Comparison of ENCODE assay signal across 1 cellular context in the genomic region with DNA sequence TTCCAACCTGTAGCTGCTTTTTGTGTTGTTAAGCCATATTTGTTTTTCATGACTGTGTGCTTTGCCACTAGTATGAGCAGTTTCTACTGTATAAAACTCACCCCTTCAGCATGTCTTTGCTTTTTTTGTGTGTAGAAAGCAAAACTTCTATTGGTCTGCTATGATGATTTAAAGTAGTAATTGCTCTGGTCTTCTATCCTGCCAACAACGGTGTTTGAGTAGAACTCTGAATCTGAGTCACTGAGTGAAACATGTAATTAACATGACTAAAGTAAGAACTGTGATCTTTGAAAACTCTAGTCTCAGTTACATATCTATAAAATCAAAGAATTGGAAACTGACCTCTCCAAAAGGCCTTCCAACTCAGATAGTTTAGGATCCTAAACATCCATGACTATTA.
A peak's percentile ranks its signal among the peaks of the same experiment; 100 is the strongest.
TF ChIP-seq lines count a peak whose summit lies in the region.

No MANE protein-coding gene starts in this region.

TF ChIP-seq in GM12878, 131 proteins besides CTCF, POLR2A, EP300 and RAD21 (continued from another document):
- TF ChIP-seq, protein P1, sequence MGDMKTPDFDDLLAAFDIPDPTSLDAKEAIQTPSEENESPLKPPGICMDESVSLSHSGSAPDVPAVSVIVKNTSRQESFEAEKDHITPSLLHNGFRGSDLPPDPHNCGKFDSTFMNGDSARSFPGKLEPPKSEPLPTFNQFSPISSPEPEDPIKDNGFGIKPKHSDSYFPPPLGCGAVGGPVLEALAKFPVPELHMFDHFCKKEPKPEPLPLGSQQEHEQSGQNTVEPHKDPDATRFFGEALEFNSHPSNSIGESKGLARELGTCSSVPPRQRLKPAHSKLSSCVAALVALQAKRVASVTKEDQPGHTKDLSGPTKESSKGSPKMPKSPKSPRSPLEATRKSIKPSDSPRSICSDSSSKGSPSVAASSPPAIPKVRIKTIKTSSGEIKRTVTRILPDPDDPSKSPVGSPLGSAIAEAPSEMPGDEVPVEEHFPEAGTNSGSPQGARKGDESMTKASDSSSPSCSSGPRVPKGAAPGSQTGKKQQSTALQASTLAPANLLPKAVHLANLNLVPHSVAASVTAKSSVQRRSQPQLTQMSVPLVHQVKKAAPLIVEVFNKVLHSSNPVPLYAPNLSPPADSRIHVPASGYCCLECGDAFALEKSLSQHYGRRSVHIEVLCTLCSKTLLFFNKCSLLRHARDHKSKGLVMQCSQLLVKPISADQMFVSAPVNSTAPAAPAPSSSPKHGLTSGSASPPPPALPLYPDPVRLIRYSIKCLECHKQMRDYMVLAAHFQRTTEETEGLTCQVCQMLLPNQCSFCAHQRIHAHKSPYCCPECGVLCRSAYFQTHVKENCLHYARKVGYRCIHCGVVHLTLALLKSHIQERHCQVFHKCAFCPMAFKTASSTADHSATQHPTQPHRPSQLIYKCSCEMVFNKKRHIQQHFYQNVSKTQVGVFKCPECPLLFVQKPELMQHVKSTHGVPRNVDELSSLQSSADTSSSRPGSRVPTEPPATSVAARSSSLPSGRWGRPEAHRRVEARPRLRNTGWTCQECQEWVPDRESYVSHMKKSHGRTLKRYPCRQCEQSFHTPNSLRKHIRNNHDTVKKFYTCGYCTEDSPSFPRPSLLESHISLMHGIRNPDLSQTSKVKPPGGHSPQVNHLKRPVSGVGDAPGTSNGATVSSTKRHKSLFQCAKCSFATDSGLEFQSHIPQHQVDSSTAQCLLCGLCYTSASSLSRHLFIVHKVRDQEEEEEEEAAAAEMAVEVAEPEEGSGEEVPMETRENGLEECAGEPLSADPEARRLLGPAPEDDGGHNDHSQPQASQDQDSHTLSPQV (IDR thresholded peaks at IDR 0.05) = no peak
- TF ChIP-seq, protein P2, sequence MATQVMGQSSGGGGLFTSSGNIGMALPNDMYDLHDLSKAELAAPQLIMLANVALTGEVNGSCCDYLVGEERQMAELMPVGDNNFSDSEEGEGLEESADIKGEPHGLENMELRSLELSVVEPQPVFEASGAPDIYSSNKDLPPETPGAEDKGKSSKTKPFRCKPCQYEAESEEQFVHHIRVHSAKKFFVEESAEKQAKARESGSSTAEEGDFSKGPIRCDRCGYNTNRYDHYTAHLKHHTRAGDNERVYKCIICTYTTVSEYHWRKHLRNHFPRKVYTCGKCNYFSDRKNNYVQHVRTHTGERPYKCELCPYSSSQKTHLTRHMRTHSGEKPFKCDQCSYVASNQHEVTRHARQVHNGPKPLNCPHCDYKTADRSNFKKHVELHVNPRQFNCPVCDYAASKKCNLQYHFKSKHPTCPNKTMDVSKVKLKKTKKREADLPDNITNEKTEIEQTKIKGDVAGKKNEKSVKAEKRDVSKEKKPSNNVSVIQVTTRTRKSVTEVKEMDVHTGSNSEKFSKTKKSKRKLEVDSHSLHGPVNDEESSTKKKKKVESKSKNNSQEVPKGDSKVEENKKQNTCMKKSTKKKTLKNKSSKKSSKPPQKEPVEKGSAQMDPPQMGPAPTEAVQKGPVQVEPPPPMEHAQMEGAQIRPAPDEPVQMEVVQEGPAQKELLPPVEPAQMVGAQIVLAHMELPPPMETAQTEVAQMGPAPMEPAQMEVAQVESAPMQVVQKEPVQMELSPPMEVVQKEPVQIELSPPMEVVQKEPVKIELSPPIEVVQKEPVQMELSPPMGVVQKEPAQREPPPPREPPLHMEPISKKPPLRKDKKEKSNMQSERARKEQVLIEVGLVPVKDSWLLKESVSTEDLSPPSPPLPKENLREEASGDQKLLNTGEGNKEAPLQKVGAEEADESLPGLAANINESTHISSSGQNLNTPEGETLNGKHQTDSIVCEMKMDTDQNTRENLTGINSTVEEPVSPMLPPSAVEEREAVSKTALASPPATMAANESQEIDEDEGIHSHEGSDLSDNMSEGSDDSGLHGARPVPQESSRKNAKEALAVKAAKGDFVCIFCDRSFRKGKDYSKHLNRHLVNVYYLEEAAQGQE (IDR thresholded peaks at IDR 0.05; ENCODE audit: low read depth, low read length) = no peak
- TF ChIP-seq STAT3 (IDR thresholded peaks at IDR 0.05; ENCODE audit: low read depth, low read length) (no peak), NFIC (IDR thresholded peaks at IDR 0.05; ENCODE audit: low read depth, low read length) (peak; percentile 78), TCF7 (IDR thresholded peaks at IDR 0.05; ENCODE audit: borderline replicate concordance) (0 out of 2 replicates have a peak, but pooled peaks have one; percentile 27), FOXM1 (IDR thresholded peaks at IDR 0.05; ENCODE audit: low read depth, low read length) (peak; percentile 68; the same call in 1 of the 2 replicates), PML (IDR thresholded peaks at IDR 0.05; ENCODE audit: low read length) (no peak), RCOR1 (conservative IDR thresholded peaks at IDR 0.05; ENCODE audit: low read depth, low read length) (no peak), POU2F2 (IDR thresholded peaks at IDR 0.05; ENCODE audit: borderline replicate concordance, low read depth, low read length) (no peak), FOXK2 (IDR thresholded peaks at IDR 0.05) (no peak), YBX1 (IDR thresholded peaks at IDR 0.05) (no peak), RUNX3 (IDR thresholded peaks at IDR 0.05; ENCODE audit: low read length) (peak; percentile 29; the same call in 1 of the 2 replicates), ZNF622 (IDR thresholded peaks at IDR 0.05) (no peak), JUNB (IDR thresholded peaks at IDR 0.05) (peak; percentile 78), CREM (IDR thresholded peaks at IDR 0.05; ENCODE audit: low read depth) (0 out of 2 replicates have a peak, but pooled peaks have one; percentile 15), MTA2 (IDR thresholded peaks at IDR 0.05; ENCODE audit: low read depth) (no peak), CHD1 (IDR thresholded peaks at IDR 0.05; ENCODE audit: low read depth, low read length) (no peak), ASH2L (IDR thresholded peaks at IDR 0.05; ENCODE audit: borderline replicate concordance, low read depth) (no peak), HDAC6 (IDR thresholded peaks at IDR 0.05; ENCODE audit: unreplicated experiment) (no peak)
- TF ChIP-seq, protein P3, sequence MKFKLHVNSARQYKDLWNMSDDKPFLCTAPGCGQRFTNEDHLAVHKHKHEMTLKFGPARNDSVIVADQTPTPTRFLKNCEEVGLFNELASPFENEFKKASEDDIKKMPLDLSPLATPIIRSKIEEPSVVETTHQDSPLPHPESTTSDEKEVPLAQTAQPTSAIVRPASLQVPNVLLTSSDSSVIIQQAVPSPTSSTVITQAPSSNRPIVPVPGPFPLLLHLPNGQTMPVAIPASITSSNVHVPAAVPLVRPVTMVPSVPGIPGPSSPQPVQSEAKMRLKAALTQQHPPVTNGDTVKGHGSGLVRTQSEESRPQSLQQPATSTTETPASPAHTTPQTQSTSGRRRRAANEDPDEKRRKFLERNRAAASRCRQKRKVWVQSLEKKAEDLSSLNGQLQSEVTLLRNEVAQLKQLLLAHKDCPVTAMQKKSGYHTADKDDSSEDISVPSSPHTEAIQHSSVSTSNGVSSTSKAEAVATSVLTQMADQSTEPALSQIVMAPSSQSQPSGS (IDR thresholded peaks at IDR 0.05; ENCODE audit: low read length) = peak; percentile 67; the same call in 1 of the 2 replicates
- TF ChIP-seq, protein P4, sequence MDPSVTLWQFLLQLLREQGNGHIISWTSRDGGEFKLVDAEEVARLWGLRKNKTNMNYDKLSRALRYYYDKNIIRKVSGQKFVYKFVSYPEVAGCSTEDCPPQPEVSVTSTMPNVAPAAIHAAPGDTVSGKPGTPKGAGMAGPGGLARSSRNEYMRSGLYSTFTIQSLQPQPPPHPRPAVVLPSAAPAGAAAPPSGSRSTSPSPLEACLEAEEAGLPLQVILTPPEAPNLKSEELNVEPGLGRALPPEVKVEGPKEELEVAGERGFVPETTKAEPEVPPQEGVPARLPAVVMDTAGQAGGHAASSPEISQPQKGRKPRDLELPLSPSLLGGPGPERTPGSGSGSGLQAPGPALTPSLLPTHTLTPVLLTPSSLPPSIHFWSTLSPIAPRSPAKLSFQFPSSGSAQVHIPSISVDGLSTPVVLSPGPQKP (IDR thresholded peaks at IDR 0.05; ENCODE audit: low read depth, low read length) = no peak
- TF ChIP-seq, protein P5, sequence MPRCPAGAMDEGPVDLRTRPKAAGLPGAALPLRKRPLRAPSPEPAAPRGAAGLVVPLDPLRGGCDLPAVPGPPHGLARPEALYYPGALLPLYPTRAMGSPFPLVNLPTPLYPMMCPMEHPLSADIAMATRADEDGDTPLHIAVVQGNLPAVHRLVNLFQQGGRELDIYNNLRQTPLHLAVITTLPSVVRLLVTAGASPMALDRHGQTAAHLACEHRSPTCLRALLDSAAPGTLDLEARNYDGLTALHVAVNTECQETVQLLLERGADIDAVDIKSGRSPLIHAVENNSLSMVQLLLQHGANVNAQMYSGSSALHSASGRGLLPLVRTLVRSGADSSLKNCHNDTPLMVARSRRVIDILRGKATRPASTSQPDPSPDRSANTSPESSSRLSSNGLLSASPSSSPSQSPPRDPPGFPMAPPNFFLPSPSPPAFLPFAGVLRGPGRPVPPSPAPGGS (IDR thresholded peaks at IDR 0.05; ENCODE audit: borderline replicate concordance, insufficient read depth, low read depth, low read length, poor library complexity, severe bottlenecking) = no peak
- TF ChIP-seq, protein P6, sequence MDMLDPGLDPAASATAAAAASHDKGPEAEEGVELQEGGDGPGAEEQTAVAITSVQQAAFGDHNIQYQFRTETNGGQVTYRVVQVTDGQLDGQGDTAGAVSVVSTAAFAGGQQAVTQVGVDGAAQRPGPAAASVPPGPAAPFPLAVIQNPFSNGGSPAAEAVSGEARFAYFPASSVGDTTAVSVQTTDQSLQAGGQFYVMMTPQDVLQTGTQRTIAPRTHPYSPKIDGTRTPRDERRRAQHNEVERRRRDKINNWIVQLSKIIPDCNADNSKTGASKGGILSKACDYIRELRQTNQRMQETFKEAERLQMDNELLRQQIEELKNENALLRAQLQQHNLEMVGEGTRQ (IDR thresholded peaks at IDR 0.05; ENCODE audit: borderline replicate concordance, low read depth, low read length) = no peak
